Comparison of ENCODE assay signal across 13 cellular contexts in genomic region chr1:1826356-1827088, GRCh38. TPM values are rescaled to one million over a fixed set of nuclear protein-coding genes. Genes with fewer than 3 reads are reported as not detected.
A peak's percentile ranks its signal among the peaks of the same experiment; 100 is the strongest.
DNase-seq lines count a peak whose midpoint lies in the region; ATAC-seq and TF ChIP-seq lines count a peak whose summit lies in the region.
"Had no signal": no experiment of that assay in that cellular context is flagged by ENCODE, and none has a peak within 500 bp of the region (broad histone marks: within the 10 kb centered on the region; RNA-seq: fewer than 3 reads in every experiment).

No MANE protein-coding gene starts in this region.

- H3K36me3 ChIP-seq in RWPE2 (ENCODE audit: low read depth) (peaks cover 75% of the 10 kb centered on the region), smooth muscle cell (ENCODE audit: low read depth) (no peaks in the 10 kb centered on the region)

- H3K79me2 ChIP-seq in smooth muscle cell (ENCODE audit: low read depth), result peaks cover 98% of the 10 kb centered on the region

- DNase-seq in activated T-cell treated with anti-CD3 and anti-CD28 coated beads, Interleukin-2, amount 50 U/mL, for 24 hours, result no peak
- no peak for DNase-seq in activated T-cell treated with anti-CD3 and anti-CD28 coated beads, Interleukin-2, amount 50 U/mL, for 4 hours
- DNase-seq in RWPE2 (ENCODE audit: low spot score) (no peak), glomerular visceral epithelial cell (ENCODE audit: extremely low spot score) (peak; percentile 59), smooth muscle cell (lab: John Stamatoyannopoulos, UW; ENCODE audit: unreplicated experiment) (no peak), head of caudate nucleus (no peak), NCI-H345 (lab: John Stamatoyannopoulos, UW) (no peak)
- DNase-seq: amniotic stem cell, lower lobe of right lung, NCI-H2081, sigmoid colon had no signal

- H3K9me3 ChIP-seq in RWPE2 (ENCODE audit: severe bottlenecking) (no peaks in the 10 kb centered on the region), smooth muscle cell (replicated peaks; ENCODE audit: low read depth) (no peaks in the 10 kb centered on the region)
- H3K9me3 ChIP-seq: lower lobe of right lung, sigmoid colon had no signal

- H3K36me3 Mint-ChIP-seq in activated T-cell treated with anti-CD3 and anti-CD28 coated beads, Interleukin-2, amount 50 U/mL, for 24 hours (ENCODE audit: low read depth), result peaks cover 68% of the 10 kb centered on the region
- peaks cover 19% of the 10 kb centered on the region for H3K36me3 Mint-ChIP-seq in activated T-cell treated with anti-CD3 and anti-CD28 coated beads, Interleukin-2, amount 50 U/mL, for 4 hours (ENCODE audit: insufficient read depth)

- TF ChIP-seq CTCF in RWPE2 (IDR thresholded peaks at IDR 0.05; ENCODE audit: poor library complexity, severe bottlenecking) (no peak), smooth muscle cell (IDR thresholded peaks at IDR 0.05; ENCODE audit: borderline replicate concordance, insufficient read depth, poor library complexity, severe bottlenecking) (no peak)

- peak overlapping the region; percentile 26 for H3K9ac ChIP-seq in smooth muscle cell (ENCODE audit: low read depth)

- no peak overlapping the region for H3K4me3 ChIP-seq in RWPE2 (ENCODE audit: severe bottlenecking)
- H3K4me3 ChIP-seq in smooth muscle cell, result no peak overlapping the region
- H3K4me3 ChIP-seq: lower lobe of right lung, sigmoid colon had no signal

- no peak overlapping the region for H2AFZ ChIP-seq in smooth muscle cell (ENCODE audit: low read depth)

- no peaks in the 10 kb centered on the region for H3K9me3 Mint-ChIP-seq in activated T-cell treated with anti-CD3 and anti-CD28 coated beads, Interleukin-2, amount 50 U/mL, for 24 hours
- no peaks in the 10 kb centered on the region for H3K9me3 Mint-ChIP-seq in activated T-cell treated with anti-CD3 and anti-CD28 coated beads, Interleukin-2, amount 50 U/mL, for 4 hours

- no peak overlapping the region for H3K4me3 Mint-ChIP-seq in activated T-cell treated with anti-CD3 and anti-CD28 coated beads, Interleukin-2, amount 50 U/mL, for 24 hours
- H3K4me3 Mint-ChIP-seq in activated T-cell treated with anti-CD3 and anti-CD28 coated beads, Interleukin-2, amount 50 U/mL, for 4 hours, result no peak overlapping the region

- no peak overlapping the region for H3K27ac ChIP-seq in RWPE2 (ENCODE audit: poor library complexity, severe bottlenecking)
- H3K27ac ChIP-seq in smooth muscle cell (ENCODE audit: low read depth), result peak overlapping the region; percentile 78
- H3K27ac ChIP-seq: lower lobe of right lung, sigmoid colon had no signal

- ATAC-seq in activated T-cell treated with anti-CD3 and anti-CD28 coated beads, Interleukin-2, amount 50 U/mL, for 4 hours, result no peak
- ATAC-seq in RWPE2 (ENCODE audit: low read depth) (0 out of 3 replicates have a peak, but pooled peaks have one; percentile 21), HG03039 (IDR thresholded peaks at IDR 0.05; ENCODE audit: unreplicated experiment) (no peak)
- ATAC-seq: activated CD4-positive, CD25-positive, alpha-beta regulatory T cell treated with anti-CD3 and anti-CD28 coated beads, Interleukin-2, amount 50 U/mL, for 24 hours had no signal

- intact Hi-C loops in head of caudate nucleus (cut with DNase I), result no loop called here

- no peaks in the 10 kb centered on the region for H3K27me3 Mint-ChIP-seq in activated T-cell treated with anti-CD3 and anti-CD28 coated beads, Interleukin-2, amount 50 U/mL, for 24 hours
- H3K27me3 Mint-ChIP-seq in activated T-cell treated with anti-CD3 and anti-CD28 coated beads, Interleukin-2, amount 50 U/mL, for 4 hours (ENCODE audit: low read depth), result no peaks in the 10 kb centered on the region

- WGBS in smooth muscle cell (ENCODE audit: low lambda C conversion rate), result 90% methylated on average over 9 of the region's 9 CpGs

- H3K4me1 ChIP-seq in RWPE2 (ENCODE audit: insufficient read depth, poor library complexity, severe bottlenecking) (peaks cover 3% of the 10 kb centered on the region), smooth muscle cell (ENCODE audit: low read depth) (no peaks in the 10 kb centered on the region)

- peaks cover 22% of the 10 kb centered on the region for H3F3A ChIP-seq in smooth muscle cell (ENCODE audit: low read depth)

- no peaks in the 10 kb centered on the region for H3K27me3 ChIP-seq in RWPE2 (ENCODE audit: insufficient read depth, poor library complexity, severe bottlenecking)
- H3K27me3 ChIP-seq in smooth muscle cell (ENCODE audit: low read depth), result no peaks in the 10 kb centered on the region
- H3K27me3 ChIP-seq: sigmoid colon had no signal

- H3K4me1 Mint-ChIP-seq in activated T-cell treated with anti-CD3 and anti-CD28 coated beads, Interleukin-2, amount 50 U/mL, for 24 hours (ENCODE audit: low read depth), result peaks cover 56% of the 10 kb centered on the region
- H3K4me1 Mint-ChIP-seq in activated T-cell treated with anti-CD3 and anti-CD28 coated beads, Interleukin-2, amount 50 U/mL, for 4 hours (ENCODE audit: low read depth), result peaks cover 36% of the 10 kb centered on the region

- no peak overlapping the region for H3K4me2 ChIP-seq in smooth muscle cell

- peak overlapping the region; percentile 82 for H3K27ac Mint-ChIP-seq in activated T-cell treated with anti-CD3 and anti-CD28 coated beads, Interleukin-2, amount 50 U/mL, for 24 hours

- H4K20me1 ChIP-seq in smooth muscle cell (ENCODE audit: low read depth), result peaks cover 100% of the 10 kb centered on the region

RNA-seq across cellular contexts. Expression of gene NADK, which starts 48.3 kb away (rescaled TPM):
- 100 to 1,000 TPM in 2 of 3 donors, 10 to 100 TPM in 1; 98.7 to 108 (median 106) TPM for total RNA-seq in activated T-cell treated with anti-CD3 and anti-CD28 coated beads, Interleukin-2, amount 50 U/mL, for 4 hours
- total RNA-seq in smooth muscle cell, result 27.2 and 32.7 TPM in 2 replicates
- polyA plus RNA-seq in smooth muscle cell, result 37.8 and 39.0 TPM in 2 replicates
